Comparison of ENCODE assay signal across 11 cellular contexts in the genomic region with DNA sequence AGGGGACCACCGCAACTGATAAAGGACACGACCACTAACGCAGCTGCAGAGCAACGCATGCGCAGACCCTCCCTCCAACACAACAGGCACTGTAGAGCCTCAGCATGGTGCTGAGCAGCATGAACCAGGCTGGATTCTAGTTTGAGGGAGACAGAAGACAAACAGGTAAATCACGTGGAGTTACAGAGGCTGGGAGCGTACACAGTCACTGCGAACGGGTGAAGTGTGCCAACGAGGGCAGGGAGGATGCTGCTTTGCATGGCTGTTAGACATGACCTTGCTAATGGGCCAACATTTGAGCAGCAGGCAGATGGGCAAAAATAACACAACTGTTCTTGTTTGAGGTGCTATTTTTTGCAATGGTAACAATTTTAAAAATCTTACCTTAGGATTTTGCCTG. TPM values are rescaled to one million over a fixed set of nuclear protein-coding genes. Genes with fewer than 3 reads are reported as not detected.
DNase-seq lines count a peak whose midpoint lies in the region; ATAC-seq and TF ChIP-seq lines count a peak whose summit lies in the region.
"Had no signal": no experiment of that assay in that cellular context is flagged by ENCODE, and none has a peak within 500 bp of the region (broad histone marks: within the 10 kb centered on the region; RNA-seq: fewer than 3 reads in every experiment).

No MANE protein-coding gene starts in this region.

- DNase-seq in SK-N-SH: no peak
- peak; percentile 61 to 86 (median 79) for DNase-seq in adrenal gland
- no peak for DNase-seq in left lobe of liver (ENCODE audit: low spot score)
- DNase-seq in stimulated activated naive B cell treated with anti-CD40 and anti-IgM and Interleukin-4, amounts not matched to agents 10 μg/mL and 1 μg/mL and 100 μg/mL, for 72 hours: no peak
- DNase-seq in activated CD8-positive, alpha-beta T cell treated with anti-CD3 and anti-CD28 coated beads, Interleukin-2, amount 10 ng/mL, durations not matched to agents 7 days and 5 days: no peak
- no peak for DNase-seq in kidney tubule cell (ENCODE audit: low spot score)
- DNase-seq: 8988T, left lung, NCI-H1105 treated with DMSO at 0.1 percent for 48 hours had no signal

- H2AFZ ChIP-seq in SK-N-SH (ENCODE audit: low read depth): no peak overlapping the region

- H3K9me3 Mint-ChIP-seq in stimulated activated naive B cell treated with anti-CD40 and anti-IgM and Interleukin-4, amounts not matched to agents 10 μg/mL and 1 μg/mL and 100 μg/mL, for 72 hours: no peaks in the 10 kb centered on the region
- no peaks in the 10 kb centered on the region for H3K9me3 Mint-ChIP-seq in activated CD8-positive, alpha-beta T cell treated with anti-CD3 and anti-CD28 coated beads, Interleukin-2, amount 10 ng/mL, durations not matched to agents 7 days and 5 days (ENCODE audit: insufficient read depth)

- H3K27ac Mint-ChIP-seq in stimulated activated naive B cell treated with anti-CD40 and anti-IgM and Interleukin-4, amounts not matched to agents 10 μg/mL and 1 μg/mL and 100 μg/mL, for 72 hours: peak overlapping the region; percentile 88
- H3K27ac Mint-ChIP-seq in activated CD8-positive, alpha-beta T cell treated with anti-CD3 and anti-CD28 coated beads, Interleukin-2, amount 10 ng/mL, durations not matched to agents 7 days and 5 days: no peak overlapping the region

- CTCF ChIA-PET in SK-N-SH (lab: Yijun Ruan, JAX): interaction anchor here (0.6 to 1.9 kb wide), 6 partner anchors 16 to 75 kb away, joined by 3 to 6 read pairs (median 4); no protein-coding TSS in a partner anchor
- CTCF ChIA-PET in activated CD8-positive, alpha-beta T cell treated with anti-CD3 and anti-CD28 coated beads, Interleukin-2, amount 10 ng/mL, durations not matched to agents 7 days and 5 days (lab: Charles Lee): no interaction called here

- peaks cover 41 to 48% of the 10 kb centered on the region in 2 donors for H3K36me3 Mint-ChIP-seq in stimulated activated naive B cell treated with anti-CD40 and anti-IgM and Interleukin-4, amounts not matched to agents 10 μg/mL and 1 μg/mL and 100 μg/mL, for 72 hours
- H3K36me3 Mint-ChIP-seq in activated CD8-positive, alpha-beta T cell treated with anti-CD3 and anti-CD28 coated beads, Interleukin-2, amount 10 ng/mL, durations not matched to agents 7 days and 5 days (ENCODE audit: low read depth): peaks cover 33% of the 10 kb centered on the region

- TF ChIP-seq CTCF in SK-N-SH (IDR thresholded peaks at IDR 0.05) (no peak), adrenal gland (IDR thresholded peaks at IDR 0.05) (no peak)

- H3K36me3 ChIP-seq in SK-N-SH (replicated peaks in 1 of 2; ENCODE audit: control insufficient read depth in 1 of 2, insufficient read depth in 2 of 2, low read length in 1 of 2): peaks cover 3 to 57% of the 10 kb centered on the region in 2 experiments
- peaks cover 0 to 6% of the 10 kb centered on the region in 2 donors for H3K36me3 ChIP-seq in adrenal gland (replicated peaks in 1 of 2)

- peak overlapping the region; percentile 49 to 63 for H3K4me3 Mint-ChIP-seq in stimulated activated naive B cell treated with anti-CD40 and anti-IgM and Interleukin-4, amounts not matched to agents 10 μg/mL and 1 μg/mL and 100 μg/mL, for 72 hours
- no peak overlapping the region for H3K4me3 Mint-ChIP-seq in activated CD8-positive, alpha-beta T cell treated with anti-CD3 and anti-CD28 coated beads, Interleukin-2, amount 10 ng/mL, durations not matched to agents 7 days and 5 days

- no peak for TF ChIP-seq POLR2A in adrenal gland (IDR thresholded peaks at IDR 0.05)

- H3K9me2 ChIP-seq in SK-N-SH: no peaks in the 10 kb centered on the region

- 0 out of 2 replicates have a peak overlapping the region, but pooled peaks have one; percentile 7 for H3K4me2 ChIP-seq in SK-N-SH

- POLR2A ChIA-PET in SK-N-SH (lab: Yijun Ruan, JAX): interaction anchor here (0.6 to 1.3 kb wide), 2 partner anchors 27 to 55 kb away, joined by 3 read pairs; no protein-coding TSS in a partner anchor
- POLR2A ChIA-PET in activated CD8-positive, alpha-beta T cell treated with anti-CD3 and anti-CD28 coated beads, Interleukin-2, amount 10 ng/mL, durations not matched to agents 7 days and 5 days (lab: Charles Lee): no interaction called here

- H3K4me1 ChIP-seq in SK-N-SH (ENCODE audit: control insufficient read depth in 1 of 2, insufficient read depth in 2 of 2, low read depth in 1 of 2, low read length in 1 of 2) (peaks cover 0 to 20% of the 10 kb centered on the region in 2 experiments; a peak in 2 of 4 replicates), adrenal gland (replicated peaks in 1 of 2) (peaks cover 15 to 25% of the 10 kb centered on the region in 2 donors)

- H3K27me3 ChIP-seq in SK-N-SH (ENCODE audit: insufficient read depth) (no peaks in the 10 kb centered on the region), adrenal gland (no peaks in the 10 kb centered on the region)
- H3K27me3 ChIP-seq: left lung had no signal

- peaks cover 17% of the 10 kb centered on the region for H3F3A ChIP-seq in SK-N-SH (replicated peaks; ENCODE audit: insufficient read depth)

- H3K79me2 ChIP-seq in SK-N-SH (ENCODE audit: insufficient read depth): peaks cover 100% of the 10 kb centered on the region

- H3K4me3 ChIP-seq in SK-N-SH (ENCODE audit: low read depth in 2 of 2, low read length in 1 of 2) (no peak overlapping the region), adrenal gland (no peak overlapping the region)
- H3K4me3 ChIP-seq: left lung had no signal

- H3K4me1 Mint-ChIP-seq in stimulated activated naive B cell treated with anti-CD40 and anti-IgM and Interleukin-4, amounts not matched to agents 10 μg/mL and 1 μg/mL and 100 μg/mL, for 72 hours: peaks cover 31 to 63% of the 10 kb centered on the region in 2 donors
- peaks cover 8% of the 10 kb centered on the region for H3K4me1 Mint-ChIP-seq in activated CD8-positive, alpha-beta T cell treated with anti-CD3 and anti-CD28 coated beads, Interleukin-2, amount 10 ng/mL, durations not matched to agents 7 days and 5 days (ENCODE audit: low read depth)

- H3K27ac ChIP-seq in SK-N-SH (ENCODE audit: low read depth in 2 of 2, low read length in 1 of 2): peak overlapping the region; percentile 46 to 75; a peak in 3 of 4 replicates
- H3K27ac ChIP-seq in adrenal gland: peak overlapping the region in 4 of 5 donors; percentile 22 to 87 (median 81)
- H3K27ac ChIP-seq: left lung had no signal

- H3K27me3 Mint-ChIP-seq in stimulated activated naive B cell treated with anti-CD40 and anti-IgM and Interleukin-4, amounts not matched to agents 10 μg/mL and 1 μg/mL and 100 μg/mL, for 72 hours: no peaks in the 10 kb centered on the region
- no peaks in the 10 kb centered on the region for H3K27me3 Mint-ChIP-seq in activated CD8-positive, alpha-beta T cell treated with anti-CD3 and anti-CD28 coated beads, Interleukin-2, amount 10 ng/mL, durations not matched to agents 7 days and 5 days (ENCODE audit: low read depth)

- ATAC-seq in SK-N-SH treated with all-trans-retinoic acid at 6 μM for 48 hours (no peak), left lobe of liver (peak; percentile 85), HG02884 (IDR thresholded peaks at IDR 0.05; ENCODE audit: unreplicated experiment) (no peak)
- ATAC-seq in stimulated activated naive B cell treated with anti-CD40 and anti-IgM and Interleukin-4, amounts not matched to agents 10 μg/mL and 1 μg/mL and 100 μg/mL, for 72 hours (replicated peaks): peak; percentile 60 to 70
- ATAC-seq in activated CD8-positive, alpha-beta T cell treated with anti-CD3 and anti-CD28 coated beads, Interleukin-2, amount 10 ng/mL, durations not matched to agents 7 days and 5 days: no peak

- peaks cover 98% of the 10 kb centered on the region for H4K20me1 ChIP-seq in SK-N-SH (ENCODE audit: insufficient read depth)

- H3K9ac ChIP-seq in SK-N-SH: no peak overlapping the region

- intact Hi-C loops in adrenal gland (cut with DNase I): no loop called here

- WGBS in SK-N-SH (ENCODE audit: low lambda C conversion rate): 87% methylated on average over 10 of the region's 10 CpGs
- WGBS in adrenal gland, 4 donors: 44 to 66% (median 58%) methylated on average over 10 of the region's 10 CpGs

- no peak for TF ChIP-seq RAD21 in SK-N-SH (IDR thresholded peaks at IDR 0.05; ENCODE audit: low read length)

- TF ChIP-seq EP300 in SK-N-SH (IDR thresholded peaks at IDR 0.05; ENCODE audit: borderline replicate concordance in 1 of 2, low read depth in 1 of 2, low read length in 1 of 2): no peak

- H3K9me3 ChIP-seq in SK-N-SH (no peaks in the 10 kb centered on the region), adrenal gland (replicated peaks in 1 of 3) (no peaks in the 10 kb centered on the region)
- H3K9me3 ChIP-seq: left lung had no signal

TF ChIP-seq in SK-N-SH, 30 proteins besides CTCF, POLR2A, EP300 and RAD21 (continues in another document):
- TF ChIP-seq, protein P1, sequence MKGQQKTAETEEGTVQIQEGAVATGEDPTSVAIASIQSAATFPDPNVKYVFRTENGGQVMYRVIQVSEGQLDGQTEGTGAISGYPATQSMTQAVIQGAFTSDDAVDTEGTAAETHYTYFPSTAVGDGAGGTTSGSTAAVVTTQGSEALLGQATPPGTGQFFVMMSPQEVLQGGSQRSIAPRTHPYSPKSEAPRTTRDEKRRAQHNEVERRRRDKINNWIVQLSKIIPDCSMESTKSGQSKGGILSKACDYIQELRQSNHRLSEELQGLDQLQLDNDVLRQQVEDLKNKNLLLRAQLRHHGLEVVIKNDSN (IDR thresholded peaks at IDR 0.05; ENCODE audit: borderline replicate concordance, low read depth): no peak

TF ChIP-seq in SK-N-SH treated with all-trans-retinoic acid at 6 μM for 48 hours, 23 proteins besides CTCF, POLR2A, EP300 and RAD21 (continues in another document):
- TF ChIP-seq ARNTL (CRISPR knock-in tag; IDR thresholded peaks at IDR 0.05; ENCODE audit: borderline replicate concordance, low read depth) (no peak), RARB (CRISPR knock-in tag; IDR thresholded peaks at IDR 0.05) (no peak)

RNA-seq across cellular contexts. Expression of a gene that starts 55.2 kb away (rescaled TPM):
- 66.2 and 70.4 TPM in 2 replicates for polyA plus RNA-seq in SK-N-SH (2012; rRNA removed)
- polyA plus RNA-seq in SK-N-SH (2012; cell fraction: cytosol; rRNA removed): 31.7 and 41.3 TPM in 2 replicates
- 171 and 178 TPM in 2 replicates for polyA plus RNA-seq in SK-N-SH (2012; cell fraction: nucleus; rRNA removed)
- 100 to 1,000 TPM; 131 to 195 (median 173) TPM for total RNA-seq in adrenal gland
- 100 to 1,000 TPM in 2 of 3 donors, 10 to 100 TPM in 1; 73.0 to 150 (median 102) TPM for polyA plus RNA-seq in adrenal gland
- 136 TPM for total RNA-seq in left lobe of liver
- total RNA-seq in activated CD8-positive, alpha-beta T cell treated with anti-CD3 and anti-CD28 coated beads, Interleukin-2, amount 10 ng/mL, durations not matched to agents 7 days and 5 days: 10 to 100 TPM; 82.0 to 82.9 TPM

RNA-seq across cellular contexts. Expression of a gene that starts 57.4 kb away (rescaled TPM):
- 355 and 364 TPM in 2 replicates for polyA plus RNA-seq in SK-N-SH (2012; rRNA removed)
- polyA plus RNA-seq in SK-N-SH (2012; cell fraction: cytosol; rRNA removed): 284 and 376 TPM in 2 replicates
- polyA plus RNA-seq in SK-N-SH (2012; cell fraction: nucleus; rRNA removed): 202 and 299 TPM in 2 replicates
- 100 to 1,000 TPM; 108 to 331 (median 232) TPM for total RNA-seq in adrenal gland
- polyA plus RNA-seq in adrenal gland: 100 to 1,000 TPM in 1 of 3 donors, 10 to 100 TPM in 2; 81.7 to 482 (median 84.8) TPM
- total RNA-seq in left lobe of liver: 97.3 TPM
- total RNA-seq in activated CD8-positive, alpha-beta T cell treated with anti-CD3 and anti-CD28 coated beads, Interleukin-2, amount 10 ng/mL, durations not matched to agents 7 days and 5 days: 100 to 1,000 TPM; 398 TPM

Comparison
In these comparisons a context has a peak if more than half of its experiments do, and no peak if none do; other contexts are left out.
1. DNase-seq: peak in adrenal gland (7 of 7); none in SK-N-SH (single experiment), left lobe of liver (single experiment), stimulated activated naive B cell treated with anti-CD40 and anti-IgM and Interleukin-4, amounts not matched to agents 10 μg/mL and 1 μg/mL and 100 μg/mL, for 72 hours (single experiment), activated CD8-positive, alpha-beta T cell treated with anti-CD3 and anti-CD28 coated beads, Interleukin-2, amount 10 ng/mL, durations not matched to agents 7 days and 5 days (single experiment) and kidney tubule cell (single experiment).
2. ATAC-seq: peak in left lobe of liver (single experiment) and stimulated activated naive B cell treated with anti-CD40 and anti-IgM and Interleukin-4, amounts not matched to agents 10 μg/mL and 1 μg/mL and 100 μg/mL, for 72 hours (2 of 2); none in SK-N-SH treated with all-trans-retinoic acid at 6 μM for 48 hours (single experiment), activated CD8-positive, alpha-beta T cell treated with anti-CD3 and anti-CD28 coated beads, Interleukin-2, amount 10 ng/mL, durations not matched to agents 7 days and 5 days (single experiment) and HG02884 (single experiment).